Comparison of ENCODE assay signal across 9 cellular contexts in genomic region chr22:41237036-41237706, GRCh38. TPM values are rescaled to one million over a fixed set of nuclear protein-coding genes. Genes with fewer than 3 reads are reported as not detected.
DNase-seq lines count a peak whose midpoint lies in the region; ATAC-seq, FAIRE-seq and TF ChIP-seq lines count a peak whose summit lies in the region.
"Had no signal": no experiment of that assay in that cellular context is flagged by ENCODE, and none has a peak within 500 bp of the region (broad histone marks: within the 10 kb centered on the region; RNA-seq: fewer than 3 reads in every experiment).

No MANE protein-coding gene starts in this region.

- peaks cover 2% of the 10 kb centered on the region for H3K27me3 Mint-ChIP-seq in activated T-helper 2 cell treated with anti-CD3 and anti-CD28 coated beads, Interferon-gamma antibody, Interleukin-2, Interleukin-4, amounts not matched to agents 10 μg/mL and 5 μg/mL and 100 μg/mL, durations not matched to agents 14 hours and 24 hours and 36 hours (ENCODE audit: low read depth)

- intact Hi-C loops in activated T-helper 2 cell treated with anti-CD3 and anti-CD28 coated beads, Interferon-gamma antibody, Interleukin-2, Interleukin-4, amounts not matched to agents 10 μg/mL and 5 μg/mL and 100 μg/mL, durations not matched to agents 14 hours and 24 hours and 36 hours (cut with micrococcal nuclease), result loop anchor here (2.0 kb wide), 1 partner anchor 314 kb away; no protein-coding TSS in a partner anchor
- intact Hi-C loops in kidney (cut with DNase I), result no loop called here

- H3K27ac Mint-ChIP-seq in activated T-helper 2 cell treated with anti-CD3 and anti-CD28 coated beads, Interferon-gamma antibody, Interleukin-2, Interleukin-4, amounts not matched to agents 10 μg/mL and 5 μg/mL and 100 μg/mL, durations not matched to agents 14 hours and 24 hours and 36 hours, result no peak overlapping the region

- no peak for FAIRE-seq in kidney (lab: Jason Lieb, UNC)
- FAIRE-seq: A549 had no signal

- DNase-seq in NCI-H526 treated with DMSO at 0.1 percent for 48 hours (lab: John Stamatoyannopoulos, UW) (peak; percentile 49), NCI-H526 (lab: John Stamatoyannopoulos, UW) (no peak), kidney (no peak), substantia nigra (lab: John Stamatoyannopoulos, UW) (peak in 1 of 49 donors; percentile 16), dermis blood vessel endothelial cell (no peak)
- no peak for DNase-seq in activated T-helper 2 cell treated with anti-CD3 and anti-CD28 coated beads, Interferon-gamma antibody, Interleukin-2, Interleukin-4, amounts not matched to agents 10 μg/mL and 5 μg/mL and 100 μg/mL, durations not matched to agents 14 hours and 24 hours and 36 hours (ENCODE audit: low spot score)
- DNase-seq in effector CD8-positive, alpha-beta T cell (lab: John Stamatoyannopoulos, UW), result no peak

- no peaks in the 10 kb centered on the region for H3K9me3 ChIP-seq in kidney (ENCODE audit: control insufficient read depth in 1 of 2, low read length in 2 of 2)
- H3K9me3 ChIP-seq: A549 had no signal

- H3K27ac ChIP-seq in kidney (ENCODE audit: low read depth in 2 of 2, low read length in 2 of 2) (no peak overlapping the region), substantia nigra (ENCODE audit: low read depth, low read length, poor library complexity, severe bottlenecking) (peak overlapping the region; percentile 100)
- H3K27ac ChIP-seq: A549 had no signal

- H3K4me1 Mint-ChIP-seq in activated T-helper 2 cell treated with anti-CD3 and anti-CD28 coated beads, Interferon-gamma antibody, Interleukin-2, Interleukin-4, amounts not matched to agents 10 μg/mL and 5 μg/mL and 100 μg/mL, durations not matched to agents 14 hours and 24 hours and 36 hours (ENCODE audit: low read depth), result peaks cover 3% of the 10 kb centered on the region

- H3K9ac ChIP-seq in kidney (ENCODE audit: low read length in 2 of 2), result peak overlapping the region in 1 of 2 donors; percentile 61

- H3K4me1 ChIP-seq in kidney (ENCODE audit: control insufficient read depth in 1 of 2, insufficient read depth in 1 of 2, low read depth in 1 of 2, low read length in 2 of 2), result peaks cover 0 to 14% of the 10 kb centered on the region in 2 donors

- H3K36me3 Mint-ChIP-seq in activated T-helper 2 cell treated with anti-CD3 and anti-CD28 coated beads, Interferon-gamma antibody, Interleukin-2, Interleukin-4, amounts not matched to agents 10 μg/mL and 5 μg/mL and 100 μg/mL, durations not matched to agents 14 hours and 24 hours and 36 hours (ENCODE audit: low read depth), result no peaks in the 10 kb centered on the region

- TF ChIP-seq CTCF in kidney (IDR thresholded peaks at IDR 0.05; ENCODE audit: borderline replicate concordance, extremely low read depth, insufficient read depth), result no peak

- no peaks in the 10 kb centered on the region for H3K36me3 ChIP-seq in kidney (ENCODE audit: control insufficient read depth in 1 of 2, insufficient read depth in 2 of 2, low read length in 2 of 2)

- H3K9me3 Mint-ChIP-seq in activated T-helper 2 cell treated with anti-CD3 and anti-CD28 coated beads, Interferon-gamma antibody, Interleukin-2, Interleukin-4, amounts not matched to agents 10 μg/mL and 5 μg/mL and 100 μg/mL, durations not matched to agents 14 hours and 24 hours and 36 hours, result no peaks in the 10 kb centered on the region

- peak overlapping the region; percentile 61 for H3K4me3 Mint-ChIP-seq in activated T-helper 2 cell treated with anti-CD3 and anti-CD28 coated beads, Interferon-gamma antibody, Interleukin-2, Interleukin-4, amounts not matched to agents 10 μg/mL and 5 μg/mL and 100 μg/mL, durations not matched to agents 14 hours and 24 hours and 36 hours (ENCODE audit: low read depth)

- peak overlapping the region; percentile 6 to 39 for H3K4me3 ChIP-seq in kidney (ENCODE audit: low read length in 2 of 2)
- H3K4me3 ChIP-seq: A549 had no signal

- ATAC-seq in HG02938 (IDR thresholded peaks at IDR 0.05; ENCODE audit: unreplicated experiment), result no peak

RNA-seq across cellular contexts. Expression of gene CHADL, which starts 3.6 kb away (rescaled TPM):
- 0.11 and 0.62 TPM in 2 replicates for total RNA-seq in activated T-helper 2 cell treated with anti-CD3 and anti-CD28 coated beads, Interferon-gamma antibody, Interleukin-2, Interleukin-4, amounts not matched to agents 10 μg/mL and 5 μg/mL and 100 μg/mL, durations not matched to agents 14 hours and 24 hours and 36 hours
- 2.7 TPM for total RNA-seq in kidney
- 4.8 TPM for polyA plus RNA-seq in kidney (ENCODE audit: insufficient read depth, low read depth, low replicate concordance)
- 1.1 and 2.0 TPM in 2 replicates for total RNA-seq in dermis blood vessel endothelial cell
- polyA plus RNA-seq: A549 had no signal

RNA-seq across cellular contexts. Expression of gene L3MBTL2, which starts 32.1 kb away (rescaled TPM):
- 39.3 and 42.2 TPM in 2 replicates for total RNA-seq in activated T-helper 2 cell treated with anti-CD3 and anti-CD28 coated beads, Interferon-gamma antibody, Interleukin-2, Interleukin-4, amounts not matched to agents 10 μg/mL and 5 μg/mL and 100 μg/mL, durations not matched to agents 14 hours and 24 hours and 36 hours
- total RNA-seq in kidney (25.1 TPM), dermis blood vessel endothelial cell (27.8 and 33.2 TPM in 2 replicates)
- polyA plus RNA-seq in kidney (ENCODE audit: insufficient read depth, low read depth, low replicate concordance), result 16.4 TPM

RNA-seq across cellular contexts. Expression of gene RANGAP1, which starts 48.8 kb away (rescaled TPM):
- total RNA-seq in activated T-helper 2 cell treated with anti-CD3 and anti-CD28 coated beads, Interferon-gamma antibody, Interleukin-2, Interleukin-4, amounts not matched to agents 10 μg/mL and 5 μg/mL and 100 μg/mL, durations not matched to agents 14 hours and 24 hours and 36 hours, result 189 and 192 TPM in 2 replicates
- total RNA-seq in kidney (38.8 TPM), dermis blood vessel endothelial cell (84.2 and 106 TPM in 2 replicates)
- polyA plus RNA-seq in kidney (ENCODE audit: insufficient read depth, low read depth, low replicate concordance), result 40.8 TPM
